ENCODE assay signal across 17 cellular contexts in the genomic region with DNA sequence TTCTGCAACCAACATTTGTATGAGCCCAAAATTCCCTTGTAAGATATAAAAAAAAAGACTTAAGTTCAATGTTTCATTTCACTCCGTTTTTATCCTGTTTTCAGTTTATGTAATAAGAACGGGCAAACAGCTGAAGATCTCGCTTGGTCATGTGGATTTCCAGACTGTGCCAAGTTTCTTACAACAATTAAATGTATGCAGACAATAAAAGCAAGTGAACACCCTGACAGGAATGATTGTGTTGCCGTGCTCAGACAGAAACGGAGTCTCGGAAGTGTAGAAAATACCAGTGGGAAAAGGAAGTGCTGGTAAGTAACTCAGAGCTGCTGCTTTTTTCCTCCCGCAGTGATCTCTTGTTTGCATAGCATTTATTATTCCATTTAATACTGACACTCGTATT. TPM values are rescaled to one million over a fixed set of nuclear protein-coding genes. Genes with fewer than 3 reads are reported as not detected.
DNase-seq lines count a peak whose midpoint lies in the region; ATAC-seq lines count a peak whose summit lies in the region.
"Had no signal": no experiment of that assay in that cellular context is flagged by ENCODE, and none has a peak within 500 bp of the region (broad histone marks: within the 10 kb centered on the region; RNA-seq: fewer than 3 reads in every experiment).

No MANE protein-coding gene starts in this region.

- H3K4me1 ChIP-seq in ACC112 (ENCODE audit: control insufficient read depth, insufficient read depth, low read length, unreplicated experiment), result peaks cover 28% of the 10 kb centered on the region

- H3K27me3 ChIP-seq in ACC112 (ENCODE audit: insufficient read depth, low read length), result no peaks in the 10 kb centered on the region
- H3K27me3 ChIP-seq: hepatocyte had no signal

- DNase-seq in NCI-H748 (lab: John Stamatoyannopoulos, UW; ENCODE audit: unreplicated experiment) (peak; percentile 50), dermis blood vessel endothelial cell (peak; percentile 66), pons (ENCODE audit: low spot score) (peak; percentile 54), DMS79 (lab: John Stamatoyannopoulos, UW) (no peak), NCI-H2171 (lab: John Stamatoyannopoulos, UW) (no peak), SKM-1 treated with dmso at 0.1 percent for 144 hours (lab: John Stamatoyannopoulos, UW; ENCODE audit: unreplicated experiment) (no peak)
- DNase-seq: activated naive CD4-positive, alpha-beta T cell treated with Interleukin-2 at 50 U/mL for 16 hours; central memory CD4-positive, alpha-beta T cell; DMS 273 treated with DMSO at 0.1 percent for 48 hours; Kasumi-1; NCI-H187; SIG-M5; substantia nigra had no signal

- H2AFZ ChIP-seq in ACC112 (ENCODE audit: low read length, unreplicated experiment), result no peak overlapping the region
- H2AFZ ChIP-seq: hepatocyte had no signal

- H3K4me3 ChIP-seq in ACC112 (ENCODE audit: low read depth, low read length), result peak overlapping the region; percentile 55; the same call in 1 of the 2 replicates
- H3K4me3 ChIP-seq: hepatocyte had no signal

- ATAC-seq in HG03045 (IDR thresholded peaks at IDR 0.05; ENCODE audit: unreplicated experiment), result no peak
- ATAC-seq: HCT116 had no signal

- no peak overlapping the region for H3K27ac ChIP-seq in ACC112 (ENCODE audit: low read depth, low read length)
- H3K27ac ChIP-seq: hepatocyte had no signal

- peaks cover 18% of the 10 kb centered on the region for H3K36me3 ChIP-seq in ACC112 (ENCODE audit: insufficient read depth, low read length)

- peaks cover 7% of the 10 kb centered on the region for H3K79me2 ChIP-seq in ACC112 (ENCODE audit: control insufficient read depth, insufficient read depth, low read length, unreplicated experiment)
- H3K79me2 ChIP-seq: hepatocyte had no signal

RNA-seq across cellular contexts. Expression of a gene that starts 2.8 kb away (rescaled TPM):
- total RNA-seq in dermis blood vessel endothelial cell, result 7.1 and 9.4 TPM in 2 replicates

RNA-seq across cellular contexts. Expression of a gene that starts 3.7 kb away (rescaled TPM):
- total RNA-seq in dermis blood vessel endothelial cell, result 0.34 and 0.93 TPM in 2 replicates

RNA-seq across cellular contexts. Expression of a gene that starts 26.3 kb away (rescaled TPM):
- total RNA-seq in dermis blood vessel endothelial cell, result 40.0 and 51.7 TPM in 2 replicates

Comparison
In these comparisons a context has a peak if more than half of its experiments do, and no peak if none do; other contexts are left out.
1. DNase-seq: peak in NCI-H748 (single experiment), dermis blood vessel endothelial cell (single experiment) and pons (single experiment); none in DMS79 (single experiment), NCI-H2171 (single experiment) and SKM-1 treated with dmso at 0.1 percent for 144 hours (single experiment).